Comparison of ENCODE assay signal across 1 cellular context in the genomic region with DNA sequence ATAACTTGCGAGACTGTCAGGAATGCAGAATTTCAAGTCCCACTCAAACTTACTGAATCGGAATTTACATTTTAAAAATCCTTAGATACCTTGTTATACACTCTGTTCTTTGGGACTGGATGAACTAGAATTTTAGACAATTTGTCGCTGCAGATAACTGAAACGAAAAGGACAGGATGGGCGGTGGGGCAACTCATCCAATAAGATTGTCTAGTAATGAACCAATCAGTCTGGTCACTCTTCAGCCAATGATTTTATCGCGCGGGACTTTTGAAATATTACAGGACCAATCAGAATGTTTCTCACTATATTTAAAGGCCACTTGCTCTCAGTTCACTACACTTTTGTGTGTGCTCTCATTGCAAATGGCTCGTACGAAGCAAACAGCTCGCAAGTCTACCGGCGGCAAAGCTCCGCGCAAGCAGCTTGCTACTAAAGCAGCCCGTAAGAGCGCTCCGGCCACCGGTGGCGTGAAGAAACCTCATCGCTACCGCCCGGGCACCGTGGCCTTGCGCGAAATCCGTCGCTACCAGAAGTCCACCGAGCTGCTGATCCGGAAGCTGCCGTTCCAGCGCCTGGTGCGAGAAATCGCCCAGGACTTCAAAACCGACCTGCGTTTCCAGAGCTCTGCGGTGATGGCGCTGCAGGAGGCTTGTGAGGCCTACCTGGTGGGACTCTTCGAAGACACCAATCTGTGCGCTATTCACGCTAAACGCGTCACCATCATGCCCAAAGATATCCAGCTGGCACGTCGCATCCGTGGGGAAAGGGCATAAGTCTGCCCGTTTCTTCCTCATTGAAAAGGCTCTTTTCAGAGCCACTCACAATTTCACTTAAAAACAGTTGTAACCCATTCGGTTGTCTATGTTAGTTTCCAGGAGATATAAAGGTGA.
A peak's percentile ranks its signal among the peaks of the same experiment; 100 is the strongest.
TF ChIP-seq lines count a peak whose summit lies in the region.

No MANE protein-coding gene starts in this region.

TF ChIP-seq in SK-N-SH, 30 proteins besides CTCF, POLR2A, EP300 and RAD21 (continued from another document):
- TF ChIP-seq, protein P1, sequence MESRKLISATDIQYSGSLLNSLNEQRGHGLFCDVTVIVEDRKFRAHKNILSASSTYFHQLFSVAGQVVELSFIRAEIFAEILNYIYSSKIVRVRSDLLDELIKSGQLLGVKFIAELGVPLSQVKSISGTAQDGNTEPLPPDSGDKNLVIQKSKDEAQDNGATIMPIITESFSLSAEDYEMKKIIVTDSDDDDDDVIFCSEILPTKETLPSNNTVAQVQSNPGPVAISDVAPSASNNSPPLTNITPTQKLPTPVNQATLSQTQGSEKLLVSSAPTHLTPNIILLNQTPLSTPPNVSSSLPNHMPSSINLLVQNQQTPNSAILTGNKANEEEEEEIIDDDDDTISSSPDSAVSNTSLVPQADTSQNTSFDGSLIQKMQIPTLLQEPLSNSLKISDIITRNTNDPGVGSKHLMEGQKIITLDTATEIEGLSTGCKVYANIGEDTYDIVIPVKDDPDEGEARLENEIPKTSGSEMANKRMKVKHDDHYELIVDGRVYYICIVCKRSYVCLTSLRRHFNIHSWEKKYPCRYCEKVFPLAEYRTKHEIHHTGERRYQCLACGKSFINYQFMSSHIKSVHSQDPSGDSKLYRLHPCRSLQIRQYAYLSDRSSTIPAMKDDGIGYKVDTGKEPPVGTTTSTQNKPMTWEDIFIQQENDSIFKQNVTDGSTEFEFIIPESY (IDR thresholded peaks at IDR 0.05; ENCODE audit: borderline replicate concordance, low read depth), result peak; percentile 95
- TF ChIP-seq CHD2 (IDR thresholded peaks at IDR 0.05; ENCODE audit: low read length, partially characterized antibody), result peak; percentile 34
- no peak for TF ChIP-seq GATA2 (CRISPR knock-in tag; IDR thresholded peaks at IDR 0.05)
- peak; percentile 99 for TF ChIP-seq POLR2AphosphoS5 (IDR thresholded peaks at IDR 0.05; ENCODE audit: low read depth, low read length)
- TF ChIP-seq FOXJ3 (CRISPR knock-in tag; IDR thresholded peaks at IDR 0.05), result no peak
- TF ChIP-seq MXI1 (IDR thresholded peaks at IDR 0.05; ENCODE audit: low read depth, low read length), result peak; percentile 73; the same call in 1 of the 2 replicates
- TF ChIP-seq SIN3A (IDR thresholded peaks at IDR 0.05; ENCODE audit: borderline replicate concordance, low read depth, low read length), result peak; percentile 96
- no peak for TF ChIP-seq RFX5 (IDR thresholded peaks at IDR 0.05; ENCODE audit: low read length)
- TF ChIP-seq RXRA (IDR thresholded peaks at IDR 0.05; ENCODE audit: borderline replicate concordance, low read depth), result no peak
- peak; percentile 37; the same call in 1 of the 2 replicates for TF ChIP-seq RCOR1 (IDR thresholded peaks at IDR 0.05; ENCODE audit: low read length)
- TF ChIP-seq, protein P2, sequence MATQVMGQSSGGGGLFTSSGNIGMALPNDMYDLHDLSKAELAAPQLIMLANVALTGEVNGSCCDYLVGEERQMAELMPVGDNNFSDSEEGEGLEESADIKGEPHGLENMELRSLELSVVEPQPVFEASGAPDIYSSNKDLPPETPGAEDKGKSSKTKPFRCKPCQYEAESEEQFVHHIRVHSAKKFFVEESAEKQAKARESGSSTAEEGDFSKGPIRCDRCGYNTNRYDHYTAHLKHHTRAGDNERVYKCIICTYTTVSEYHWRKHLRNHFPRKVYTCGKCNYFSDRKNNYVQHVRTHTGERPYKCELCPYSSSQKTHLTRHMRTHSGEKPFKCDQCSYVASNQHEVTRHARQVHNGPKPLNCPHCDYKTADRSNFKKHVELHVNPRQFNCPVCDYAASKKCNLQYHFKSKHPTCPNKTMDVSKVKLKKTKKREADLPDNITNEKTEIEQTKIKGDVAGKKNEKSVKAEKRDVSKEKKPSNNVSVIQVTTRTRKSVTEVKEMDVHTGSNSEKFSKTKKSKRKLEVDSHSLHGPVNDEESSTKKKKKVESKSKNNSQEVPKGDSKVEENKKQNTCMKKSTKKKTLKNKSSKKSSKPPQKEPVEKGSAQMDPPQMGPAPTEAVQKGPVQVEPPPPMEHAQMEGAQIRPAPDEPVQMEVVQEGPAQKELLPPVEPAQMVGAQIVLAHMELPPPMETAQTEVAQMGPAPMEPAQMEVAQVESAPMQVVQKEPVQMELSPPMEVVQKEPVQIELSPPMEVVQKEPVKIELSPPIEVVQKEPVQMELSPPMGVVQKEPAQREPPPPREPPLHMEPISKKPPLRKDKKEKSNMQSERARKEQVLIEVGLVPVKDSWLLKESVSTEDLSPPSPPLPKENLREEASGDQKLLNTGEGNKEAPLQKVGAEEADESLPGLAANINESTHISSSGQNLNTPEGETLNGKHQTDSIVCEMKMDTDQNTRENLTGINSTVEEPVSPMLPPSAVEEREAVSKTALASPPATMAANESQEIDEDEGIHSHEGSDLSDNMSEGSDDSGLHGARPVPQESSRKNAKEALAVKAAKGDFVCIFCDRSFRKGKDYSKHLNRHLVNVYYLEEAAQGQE (IDR thresholded peaks at IDR 0.05; ENCODE audit: low read depth, low read length), result peak; percentile 77; the same call in 1 of the 2 replicates
- TF ChIP-seq, protein P3, sequence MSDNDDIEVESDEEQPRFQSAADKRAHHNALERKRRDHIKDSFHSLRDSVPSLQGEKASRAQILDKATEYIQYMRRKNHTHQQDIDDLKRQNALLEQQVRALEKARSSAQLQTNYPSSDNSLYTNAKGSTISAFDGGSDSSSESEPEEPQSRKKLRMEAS (IDR thresholded peaks at IDR 0.05; ENCODE audit: low read depth), result peak; percentile 17; the same call in 1 of the 2 replicates
